Comparison of ENCODE assay signal across 1 cellular context in genomic region chr14:104726600-104727451, GRCh38.
TF ChIP-seq lines count a peak whose summit lies in the region.

No MANE protein-coding gene starts in this region.

TF ChIP-seq in HepG2, 621 proteins besides CTCF, POLR2A, EP300 and RAD21 (continued from another document and continues in another):
- no peak for TF ChIP-seq SKIL (CRISPR knock-in tag; IDR thresholded peaks at IDR 0.05; ENCODE audit: borderline replicate concordance)
- peak; percentile 70; the same call in 1 of the 2 replicates for TF ChIP-seq MXD1 (CRISPR knock-in tag; IDR thresholded peaks at IDR 0.05)
- TF ChIP-seq MLX (CRISPR knock-in tag; IDR thresholded peaks at IDR 0.05) = no peak
- TF ChIP-seq ZNF331 (CRISPR knock-in tag; IDR thresholded peaks at IDR 0.05) = 0 out of 2 replicates have a peak, but pooled peaks have one; percentile 41
- no peak for TF ChIP-seq JUN (CRISPR knock-in tag; IDR thresholded peaks at IDR 0.05)
- TF ChIP-seq YY1 (IDR thresholded peaks at IDR 0.05; ENCODE audit: insufficient read depth, insufficient replicate concordance, low read depth, low read length) = peak; percentile 42
- TF ChIP-seq REXO4 (CRISPR knock-in tag; IDR thresholded peaks at IDR 0.05; ENCODE audit: borderline replicate concordance) = no peak
- peak; percentile 78 for TF ChIP-seq PATZ1 (CRISPR knock-in tag; IDR thresholded peaks at IDR 0.05)
- TF ChIP-seq THYN1 (CRISPR knock-in tag; IDR thresholded peaks at IDR 0.05; ENCODE audit: borderline replicate concordance, low read depth) = no peak
- TF ChIP-seq TRIM22 (IDR thresholded peaks at IDR 0.05) = no peak
- no peak for TF ChIP-seq GZF1 (CRISPR knock-in tag; IDR thresholded peaks at IDR 0.05)
- no peak for TF ChIP-seq ZNF530 (CRISPR knock-in tag; IDR thresholded peaks at IDR 0.05; ENCODE audit: low read depth)
- no peak for TF ChIP-seq RFX5 (IDR thresholded peaks at IDR 0.05; ENCODE audit: low read depth, low read length)
- no peak for TF ChIP-seq ETV6 (CRISPR knock-in tag; conservative IDR thresholded peaks at IDR 0.05)
- no peak for TF ChIP-seq ZNF703 (CRISPR knock-in tag; IDR thresholded peaks at IDR 0.05; ENCODE audit: borderline replicate concordance)
- TF ChIP-seq ZSCAN22 (CRISPR knock-in tag; IDR thresholded peaks at IDR 0.05) = no peak
- TF ChIP-seq THAP11 (CRISPR knock-in tag; IDR thresholded peaks at IDR 0.05) = no peak
- TF ChIP-seq PHF21A (CRISPR knock-in tag; IDR thresholded peaks at IDR 0.05) = peak; percentile 46
- TF ChIP-seq KDM1A (CRISPR knock-in tag; IDR thresholded peaks at IDR 0.05) = no peak
- TF ChIP-seq ZNF674 (CRISPR knock-in tag; IDR thresholded peaks at IDR 0.05; ENCODE audit: low read depth) = no peak
- TF ChIP-seq CHCHD3 (CRISPR knock-in tag; IDR thresholded peaks at IDR 0.05) = no peak
- no peak for TF ChIP-seq MXD4 (CRISPR knock-in tag; IDR thresholded peaks at IDR 0.05)
- TF ChIP-seq EHMT2 (IDR thresholded peaks at IDR 0.05; ENCODE audit: borderline replicate concordance, low read depth, low read length) = no peak
- no peak for TF ChIP-seq ZNF446 (CRISPR knock-in tag; IDR thresholded peaks at IDR 0.05)
- peak; percentile 44; the same call in 1 of the 2 replicates for TF ChIP-seq BCL6 (CRISPR knock-in tag; IDR thresholded peaks at IDR 0.05)
- no peak for TF ChIP-seq ZNF12 (CRISPR knock-in tag; IDR thresholded peaks at IDR 0.05)
- no peak for TF ChIP-seq ZNF383 (CRISPR knock-in tag; IDR thresholded peaks at IDR 0.05; ENCODE audit: borderline replicate concordance)
- TF ChIP-seq GLMP (CRISPR knock-in tag; IDR thresholded peaks at IDR 0.05; ENCODE audit: borderline replicate concordance) = no peak
- TF ChIP-seq KDM3A (CRISPR knock-in tag; IDR thresholded peaks at IDR 0.05; ENCODE audit: low read depth) = 0 out of 2 replicates have a peak, but pooled peaks have one; percentile 23
- peak; percentile 64; the same call in 1 of the 2 replicates for TF ChIP-seq ZMAT3 (CRISPR knock-in tag; conservative IDR thresholded peaks at IDR 0.05)
- TF ChIP-seq ZNF232 (CRISPR knock-in tag; IDR thresholded peaks at IDR 0.05; ENCODE audit: borderline replicate concordance) = no peak
- no peak for TF ChIP-seq DMAP1 (CRISPR knock-in tag; IDR thresholded peaks at IDR 0.05)
- no peak for TF ChIP-seq ZBTB49 (CRISPR knock-in tag; IDR thresholded peaks at IDR 0.05; ENCODE audit: borderline replicate concordance)
- no peak for TF ChIP-seq RFX1 (IDR thresholded peaks at IDR 0.05)
- no peak for TF ChIP-seq DR1 (CRISPR knock-in tag; IDR thresholded peaks at IDR 0.05)
- no peak for TF ChIP-seq FUBP1 (CRISPR knock-in tag; IDR thresholded peaks at IDR 0.05; ENCODE audit: borderline replicate concordance)
- TF ChIP-seq HDAC6 (IDR thresholded peaks at IDR 0.05; ENCODE audit: low read depth, low read length) = no peak
- no peak for TF ChIP-seq BRF2 (CRISPR knock-in tag; IDR thresholded peaks at IDR 0.05)
- 0 out of 2 replicates have a peak, but pooled peaks have one; percentile 58 for TF ChIP-seq FOXO4 (CRISPR knock-in tag; conservative IDR thresholded peaks at IDR 0.05)
- no peak for TF ChIP-seq ZNF839 (CRISPR knock-in tag; IDR thresholded peaks at IDR 0.05; ENCODE audit: borderline replicate concordance)
- no peak for TF ChIP-seq TEAD2 (CRISPR knock-in tag; IDR thresholded peaks at IDR 0.05)
- no peak for TF ChIP-seq MBNL3 (CRISPR knock-in tag; conservative IDR thresholded peaks at IDR 0.05)
- TF ChIP-seq NFRKB (IDR thresholded peaks at IDR 0.05) = no peak
- TF ChIP-seq ZNF773 (CRISPR knock-in tag; IDR thresholded peaks at IDR 0.05; ENCODE audit: borderline replicate concordance) = no peak
- TF ChIP-seq NCOA1 (CRISPR knock-in tag; IDR thresholded peaks at IDR 0.05) = no peak
- no peak for TF ChIP-seq RNF2 (conservative IDR thresholded peaks at IDR 0.05; ENCODE audit: low read depth)
- TF ChIP-seq FOXA3 (CRISPR knock-in tag; IDR thresholded peaks at IDR 0.05) = no peak
- TF ChIP-seq ZNF335 (CRISPR knock-in tag; IDR thresholded peaks at IDR 0.05) = no peak
- TF ChIP-seq ZNF510 (CRISPR knock-in tag; IDR thresholded peaks at IDR 0.05; ENCODE audit: low read depth) = no peak
- peak; percentile 66; the same call in 1 of the 2 replicates for TF ChIP-seq HOXA3 (CRISPR knock-in tag; IDR thresholded peaks at IDR 0.05)
- TF ChIP-seq LRRFIP1 (CRISPR knock-in tag; conservative IDR thresholded peaks at IDR 0.05) = no peak
- TF ChIP-seq DNMT1 (CRISPR knock-in tag; IDR thresholded peaks at IDR 0.05) = no peak
- no peak for TF ChIP-seq ZNF235 (CRISPR knock-in tag; IDR thresholded peaks at IDR 0.05; ENCODE audit: borderline replicate concordance)
- peak; percentile 39; the same call in 1 of the 2 replicates for TF ChIP-seq ZNF792 (CRISPR knock-in tag; IDR thresholded peaks at IDR 0.05)
